In the genomic region with DNA sequence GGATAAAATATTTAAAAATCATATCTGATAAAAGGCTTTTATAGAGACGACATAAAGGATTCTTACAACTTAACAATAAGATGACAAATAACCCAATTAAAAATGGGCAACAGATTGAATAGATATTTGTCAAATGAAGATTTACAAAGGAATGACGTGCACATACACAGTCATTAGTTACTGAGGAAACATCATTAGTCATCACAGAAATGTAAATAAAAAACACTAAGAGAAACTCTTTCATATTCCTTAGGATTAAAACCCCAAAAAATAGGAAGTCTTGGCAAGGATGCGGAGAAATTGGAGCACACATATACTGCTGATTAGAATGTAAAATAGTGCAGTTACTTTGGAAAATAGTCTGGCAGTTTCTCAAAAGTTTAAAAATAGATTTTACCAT, we compare ENCODE assay signal across 32 cellular contexts.
"Had no signal": no experiment of that assay in that cellular context is flagged by ENCODE, and none has a peak within 500 bp of the region (broad histone marks: within the 10 kb centered on the region; RNA-seq: fewer than 3 reads in every experiment).

No MANE protein-coding gene starts in this region.

- H3K4me2 ChIP-seq: KMS-11, PC-9 had no signal

- FAIRE-seq: astrocyte, RCC 7860, TTC549 had no signal

- DNase-seq: activated CD4-positive, alpha-beta T cell treated with anti-CD3 and anti-CD28 coated beads, Interleukin-2, amount 10 ng/mL, durations not matched to agents 24 days and 14 days; activated CD4-positive, alpha-beta T cell treated with anti-CD3 and anti-CD28 coated beads, Interleukin-2, amount 50 U/mL, for 4 hours; activated CD8-positive, alpha-beta T cell treated with anti-CD3 and anti-CD28 coated beads for 36 hours; activated effector memory CD4-positive, alpha-beta T cell treated with anti-CD3 and anti-CD28 coated beads, Interleukin-2, amount 50 U/mL, for 16 hours; activated naive CD4-positive, alpha-beta T cell; activated naive CD4-positive, alpha-beta T cell treated with anti-CD3 and anti-CD28 coated beads, Interleukin-2, amount 50 U/mL, for 16 hours; activated naive CD8-positive, alpha-beta T cell treated with anti-CD3 and anti-CD28 coated beads for 36 hours; activated T-cell treated with anti-CD3 and anti-CD28 coated beads, Interleukin-2, amount 50 U/mL, for 1 hour; activated T-cell treated with anti-CD3 and anti-CD28 coated beads, Interleukin-2, amount 50 U/mL, for 72 hours; body of pancreas; caudate nucleus; cerebellar nuclear complex; NCI-H1105; NCI-H1436; NCI-H1694; NCI-H1930; NCI-H2081 treated with DMSO at 0.1 percent for 48 hours; NCI-H226; NCI-H446 treated with DMSO at 0.1 percent for 48 hours; NCI-H524 treated with DMSO at 0.1 percent for 48 hours; NCI-H748 treated with DMSO at 0.1 percent for 48 hours; NK-92 treated with Interleukin-12 subunit alpha and Interleukin-12 subunit beta, amount 100 ng/mL, for 24 hours; PC-9; SHP77; SJCRH30 had no signal

- H3K4me1 ChIP-seq: body of pancreas, breast epithelium, SJCRH30 had no signal

- H3K4me3 ChIP-seq: body of pancreas, breast epithelium, PC-9, SJCRH30, SK-N-MC had no signal

- H3K9me3 ChIP-seq: body of pancreas, breast epithelium, SJCRH30 had no signal

- ATAC-seq: activated CD8-positive, alpha-beta T cell treated with anti-CD3 and anti-CD28 coated beads for 36 hours; activated T-cell treated with anti-CD3 and anti-CD28 coated beads, Interleukin-2, amount 50 U/mL, for 72 hours; activated T-helper 17 cell treated with anti-CD3 and anti-CD28 coated beads, Interleukin-2, amount 50 U/mL, for 72 hours; body of pancreas had no signal

- H3K27ac ChIP-seq: body of pancreas, breast epithelium, KMS-11, PC-9, SJCRH30, SK-N-MC had no signal
